Comparison of ENCODE assay signal across 8 cellular contexts in genomic region chr22:39351689-39352214, GRCh38. TPM values are rescaled to one million over a fixed set of nuclear protein-coding genes. Genes with fewer than 3 reads are reported as not detected.
A peak's percentile ranks its signal among the peaks of the same experiment; 100 is the strongest.
DNase-seq lines count a peak whose midpoint lies in the region; ATAC-seq, FAIRE-seq and TF ChIP-seq lines count a peak whose summit lies in the region.
"Had no signal": no experiment of that assay in that cellular context is flagged by ENCODE, and none has a peak within 500 bp of the region (broad histone marks: within the 10 kb centered on the region; RNA-seq: fewer than 3 reads in every experiment).

No MANE protein-coding gene starts in this region.

- no peak for DNase-seq in GM19239 (ENCODE audit: insufficient read length, low spot score)
- peak; percentile 61 for DNase-seq in NCI-H69 (lab: John Stamatoyannopoulos, UW)
- no peak for DNase-seq in smooth muscle cell (lab: John Stamatoyannopoulos, UW; ENCODE audit: unreplicated experiment)
- DNase-seq in activated CD4-positive, CD25-positive, alpha-beta regulatory T cell treated with anti-CD3 and anti-CD28 coated beads, Interleukin-2, amount 50 U/mL, for 72 hours, result no peak
- no peak for DNase-seq in uterus
- DNase-seq: activated CD4-positive, alpha-beta T cell treated with anti-CD3 and anti-CD28 coated beads for 4 hours had no signal

- no peak overlapping the region for H3K9ac ChIP-seq in smooth muscle cell (ENCODE audit: low read depth)

- WGBS in esophagus, 2 donors, result 45 to 55% methylated on average over 8 of the region's 8 CpGs
- WGBS in smooth muscle cell (ENCODE audit: low lambda C conversion rate), result 50% methylated on average over 8 of the region's 8 CpGs

- peaks cover 19% of the 10 kb centered on the region for H4K20me1 ChIP-seq in smooth muscle cell (ENCODE audit: low read depth)

- no peak for TF ChIP-seq POLR2A in uterus (IDR thresholded peaks at IDR 0.05)

- intact Hi-C loops in uterus (cut with DNase I; ENCODE audit: low total_unique reads), result no loop called here

- H3K4me3 ChIP-seq in esophagus (ENCODE audit: low read depth in 1 of 2, low read length in 2 of 2) (peak overlapping the region in 1 of 2 donors; percentile 89), smooth muscle cell (no peak overlapping the region), uterus (no peak overlapping the region)

- H3K27ac ChIP-seq in esophagus (ENCODE audit: low read depth in 2 of 2, low read length in 1 of 2) (peak overlapping the region; percentile 88 to 92), smooth muscle cell (ENCODE audit: low read depth) (no peak overlapping the region), uterus (peak overlapping the region in 1 of 2 donors; percentile 82)

- H3K4me2 ChIP-seq in smooth muscle cell, result peak overlapping the region; percentile 92

- no peaks in the 10 kb centered on the region for H3K9me3 ChIP-seq in esophagus (ENCODE audit: control insufficient read depth in 2 of 2, insufficient read depth in 1 of 2, low read depth in 1 of 2, low read length in 1 of 2)
- H3K9me3 ChIP-seq in smooth muscle cell (replicated peaks; ENCODE audit: low read depth), result no peaks in the 10 kb centered on the region
- no peaks in the 10 kb centered on the region for H3K9me3 ChIP-seq in uterus

- H2AFZ ChIP-seq in smooth muscle cell (ENCODE audit: low read depth), result no peak overlapping the region

- no peaks in the 10 kb centered on the region for H3K27me3 ChIP-seq in esophagus (ENCODE audit: control insufficient read depth in 1 of 2, insufficient read depth in 2 of 2, low read length in 2 of 2)
- no peaks in the 10 kb centered on the region for H3K27me3 ChIP-seq in smooth muscle cell (ENCODE audit: low read depth)
- H3K27me3 ChIP-seq in uterus, result no peaks in the 10 kb centered on the region

- no peaks in the 10 kb centered on the region for H3K79me2 ChIP-seq in smooth muscle cell (ENCODE audit: low read depth)

- no peak for ATAC-seq in HG03520 (IDR thresholded peaks at IDR 0.05; ENCODE audit: unreplicated experiment)

- H3K36me3 ChIP-seq in esophagus (ENCODE audit: control insufficient read depth in 2 of 2, insufficient read depth in 2 of 2, low read length in 1 of 2) (no peaks in the 10 kb centered on the region), smooth muscle cell (ENCODE audit: low read depth) (no peaks in the 10 kb centered on the region), uterus (no peaks in the 10 kb centered on the region)

- H3K4me1 ChIP-seq in esophagus (ENCODE audit: control insufficient read depth in 2 of 2, insufficient read depth in 2 of 2, low read length in 1 of 2) (peaks cover 6 to 33% of the 10 kb centered on the region in 2 donors), smooth muscle cell (ENCODE audit: low read depth) (peaks cover 11% of the 10 kb centered on the region), uterus (no peaks in the 10 kb centered on the region)

- H3F3A ChIP-seq in smooth muscle cell (ENCODE audit: low read depth), result no peaks in the 10 kb centered on the region

- TF ChIP-seq CTCF in smooth muscle cell (IDR thresholded peaks at IDR 0.05; ENCODE audit: borderline replicate concordance, insufficient read depth, poor library complexity, severe bottlenecking), result no peak
- TF ChIP-seq CTCF in uterus (IDR thresholded peaks at IDR 0.05), result no peak

- FAIRE-seq in GM19239 (lab: Jason Lieb, UNC), result peak; percentile 31

RNA-seq across cellular contexts. Expression of gene SYNGR1, which starts 2.0 kb away (rescaled TPM):
- polyA plus RNA-seq in esophagus (10 to 100 TPM; 32.5 to 39.8 TPM), smooth muscle cell (55.7 and 58.0 TPM in 2 replicates)
- total RNA-seq in smooth muscle cell (12.0 and 26.7 TPM in 2 replicates), uterus (10 to 100 TPM; 12.9 to 57.9 (median 35.4) TPM)

RNA-seq across cellular contexts. Expression of gene RPL3, which starts 32.3 kb away (rescaled TPM):
- polyA plus RNA-seq in esophagus (1,000 to 10,000 TPM; 1,521 to 2,885 TPM), smooth muscle cell (717 and 749 TPM in 2 replicates)
- total RNA-seq in smooth muscle cell (1,022 and 1,136 TPM in 2 replicates), uterus (1,000 to 10,000 TPM; 1,498 to 2,840 (median 2,333) TPM)

RNA-seq across cellular contexts. Expression of gene TAB1, which starts 47.8 kb away (rescaled TPM):
- polyA plus RNA-seq in esophagus (10 to 100 TPM; 10.6 to 13.4 TPM), smooth muscle cell (11.1 and 13.6 TPM in 2 replicates)
- total RNA-seq in smooth muscle cell (12.9 and 14.8 TPM in 2 replicates), uterus (10 to 100 TPM; 23.0 to 44.0 (median 42.0) TPM)
